In the genomic region with DNA sequence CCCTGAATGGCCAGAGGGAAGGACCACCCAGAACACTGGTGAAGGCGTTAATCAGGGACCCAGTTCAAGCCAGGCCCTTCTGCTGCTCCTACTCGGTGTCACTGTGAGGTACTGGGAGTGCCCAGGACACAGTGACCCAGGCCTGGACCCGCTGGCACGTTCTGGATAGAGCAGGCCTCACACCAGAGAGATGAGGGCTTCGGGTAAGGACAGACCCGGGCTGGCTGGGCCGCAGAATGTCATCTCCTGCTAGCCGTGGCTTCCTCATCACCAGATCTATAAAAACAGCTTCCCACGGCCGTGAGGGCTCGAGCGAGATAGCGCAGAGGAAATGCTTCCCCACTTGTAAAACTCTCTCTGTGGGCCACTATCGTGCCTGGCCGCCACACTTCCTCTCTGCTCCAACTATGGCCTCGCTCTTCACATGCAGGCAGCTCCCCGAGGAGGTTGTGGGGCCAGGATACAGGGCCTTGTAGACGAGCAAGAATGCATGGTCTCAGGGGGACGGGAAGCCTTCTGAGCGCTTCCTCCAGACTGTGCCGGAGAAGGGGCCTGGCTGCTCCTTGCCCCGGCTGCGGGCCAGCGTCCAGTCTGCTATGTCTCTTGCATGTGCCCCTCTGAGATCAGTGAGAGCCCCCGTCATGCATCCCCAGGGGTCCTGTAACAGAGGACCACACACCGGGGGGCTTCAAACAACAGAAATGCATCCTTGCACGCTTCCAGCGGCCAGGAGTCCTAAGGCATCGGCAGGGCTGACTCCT, we compare ENCODE assay signal across 8 cellular contexts.
DNase-seq lines count a peak whose midpoint lies in the region; ATAC-seq, FAIRE-seq and TF ChIP-seq lines count a peak whose summit lies in the region.
"Not testable (repeated sequence)": the region's sequence is repeated elsewhere in the genome, so short reads cannot be mapped to it uniquely, and the experiment has no call there.

No MANE protein-coding gene starts in this region.

- H3K9ac ChIP-seq in BLaER1; kidney (ENCODE audit: low read length in 2 of 2): not testable (repeated sequence)

- H3K36me3 ChIP-seq in BLaER1; heart right ventricle; kidney (ENCODE audit: control insufficient read depth in 1 of 2, insufficient read depth in 2 of 2, low read length in 2 of 2): not testable (repeated sequence)

- not testable (repeated sequence) for H3K4me3 ChIP-seq in BLaER1; heart right ventricle; kidney (ENCODE audit: low read length in 2 of 2)

- peak overlapping the region; percentile 57 for H3K4me2 ChIP-seq in BLaER1

- intact Hi-C loops in heart right ventricle (cut with DNase I); kidney (cut with DNase I); sciatic nerve (cut with DNase I): not testable (repeated sequence)

- H3K27ac ChIP-seq in BLaER1; kidney (ENCODE audit: low read depth in 2 of 2, low read length in 2 of 2): not testable (repeated sequence)
- peak overlapping the region in 6 of 10 donors; percentile 31 to 68 (median 60) for H3K27ac ChIP-seq in heart right ventricle

- H4K20me1 ChIP-seq in BLaER1: not testable (repeated sequence)

- ATAC-seq in heart right ventricle (peak; percentile 30 to 91 (median 83)), sciatic nerve (peak; percentile 45)

- H3K27me3 ChIP-seq in BLaER1, heart right ventricle: not testable (repeated sequence)

- H3K4me1 ChIP-seq in BLaER1 (peaks cover 10% of the 10 kb centered on the region), heart right ventricle (peaks cover 0 to 11% (median 0%) of the 10 kb centered on the region in 9 donors)
- H3K4me1 ChIP-seq in kidney (ENCODE audit: control insufficient read depth in 1 of 2, insufficient read depth in 1 of 2, low read depth in 1 of 2, low read length in 2 of 2): not testable (repeated sequence)

- 47% methylated on average over 29 of the region's 29 CpGs for WGBS in heart right ventricle, 2 donors

- H3K9me3 ChIP-seq in BLaER1; kidney (ENCODE audit: control insufficient read depth in 1 of 2, low read length in 2 of 2): not testable (repeated sequence)
- peaks cover 0 to 11% (median 0%) of the 10 kb centered on the region in 11 donors for H3K9me3 ChIP-seq in heart right ventricle

- DNase-seq in UCSD-AML1 (lab: John Stamatoyannopoulos, UW; ENCODE audit: unreplicated experiment): peak; percentile 67
- DNase-seq in ecto neural progenitor cell (ENCODE audit: low spot score): peak; percentile 34
- DNase-seq in heart right ventricle: peak; percentile 46 to 53
- peak; percentile 18 for DNase-seq in kidney
- peak; percentile 89 for DNase-seq in mesenteric fat pad (ENCODE audit: low spot score)
- DNase-seq in sciatic nerve (ENCODE audit: low spot score): not testable (repeated sequence)
- peak; percentile 36 for DNase-seq in ureter (ENCODE audit: low spot score)

- FAIRE-seq in kidney (lab: Jason Lieb, UNC): not testable (repeated sequence)

- not testable (repeated sequence) for TF ChIP-seq CTCF in heart right ventricle (IDR thresholded peaks at IDR 0.05); kidney (IDR thresholded peaks at IDR 0.05; ENCODE audit: borderline replicate concordance, extremely low read depth, insufficient read depth)
